In the genomic region with DNA sequence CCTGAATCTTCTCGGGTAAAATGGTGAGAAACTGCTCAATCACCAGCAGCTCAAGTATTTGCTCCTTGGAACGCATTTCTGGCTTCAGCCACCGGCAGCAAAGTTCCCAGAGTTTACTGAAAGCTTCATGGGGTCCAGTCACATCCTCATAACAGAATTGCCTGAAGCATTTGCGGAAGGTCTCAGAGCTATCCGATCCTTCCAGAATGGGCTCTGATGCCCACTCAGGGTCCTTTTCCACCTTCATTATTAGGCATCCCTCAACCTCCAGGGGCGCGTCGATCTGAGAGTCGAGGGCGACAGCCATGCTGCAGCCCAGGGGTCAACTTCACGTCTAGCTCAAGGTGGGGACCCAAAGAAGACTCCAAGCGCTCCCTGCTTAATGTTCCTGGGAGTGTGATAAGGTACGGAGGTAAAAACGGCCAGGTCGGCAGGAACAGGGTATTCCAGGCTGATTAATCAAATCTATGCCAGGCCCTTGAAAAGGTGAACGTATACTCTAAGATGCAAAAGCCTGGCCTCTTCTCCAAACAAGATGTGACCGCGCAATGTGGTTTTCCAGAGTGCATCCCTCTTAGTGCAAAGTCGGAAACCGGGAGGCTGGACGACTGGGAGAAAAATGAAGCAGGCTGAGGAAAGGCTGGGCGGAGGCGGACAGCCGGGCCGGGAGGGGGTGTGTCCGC, we compare ENCODE assay signal across 8 cellular contexts. TPM values are rescaled to one million over a fixed set of nuclear protein-coding genes. Genes with fewer than 3 reads are reported as not detected.
DNase-seq lines count a peak whose midpoint lies in the region; ATAC-seq, FAIRE-seq and TF ChIP-seq lines count a peak whose summit lies in the region.

No MANE protein-coding gene starts in this region.

- H3K27me3 ChIP-seq in DOHH2 (ENCODE audit: control insufficient read depth, low read length) (no peaks in the 10 kb centered on the region), stomach smooth muscle (ENCODE audit: control insufficient read depth in 1 of 2, insufficient read depth in 2 of 2, low read length in 2 of 2) (no peaks in the 10 kb centered on the region)

- H3K9ac ChIP-seq in kidney (ENCODE audit: low read length in 2 of 2) (peak overlapping the region in 1 of 2 donors; percentile 84), stomach smooth muscle (ENCODE audit: low read length in 2 of 2) (peak overlapping the region; percentile 85 to 90)

- in situ Hi-C loops in astrocyte of the cerebellum (cut with HindIII; ENCODE audit: low sequenced_read_pairs): no loop called here

- H3K9me2 ChIP-seq in DOHH2 (replicated peaks; ENCODE audit: control insufficient read depth, low read length): no peaks in the 10 kb centered on the region

- H4K20me1 ChIP-seq in DOHH2 (ENCODE audit: control insufficient read depth, insufficient read depth, low read depth, low read length): peaks cover 6% of the 10 kb centered on the region; the same call in 1 of the 2 replicates

- FAIRE-seq in kidney (lab: Jason Lieb, UNC): no peak

- intact Hi-C loops in kidney (cut with DNase I): no loop called here

- H3K9me3 ChIP-seq in DOHH2 (ENCODE audit: control insufficient read depth, insufficient read depth, low read length): no peaks in the 10 kb centered on the region
- H3K9me3 ChIP-seq in kidney (ENCODE audit: control insufficient read depth in 1 of 2, low read length in 2 of 2): no peaks in the 10 kb centered on the region
- H3K9me3 ChIP-seq in stomach smooth muscle (ENCODE audit: control insufficient read depth in 2 of 2, low read length in 2 of 2): no peaks in the 10 kb centered on the region

- TF ChIP-seq CTCF in DOHH2 (IDR thresholded peaks at IDR 0.05; ENCODE audit: low read depth, low read length, poor library complexity, severe bottlenecking) (no peak), astrocyte of the cerebellum (IDR thresholded peaks at IDR 0.05; ENCODE audit: low read depth, low read length, missing control alignments) (no peak), kidney (IDR thresholded peaks at IDR 0.05; ENCODE audit: borderline replicate concordance, extremely low read depth, insufficient read depth) (peak; percentile 0)

- H3K4me3 ChIP-seq in DOHH2 (ENCODE audit: low read length) (peak overlapping the region; percentile 89), astrocyte of the cerebellum (ENCODE audit: low read depth, low read length) (peak overlapping the region; percentile 81), kidney (ENCODE audit: low read length in 2 of 2) (peak overlapping the region; percentile 72 to 92), stomach smooth muscle (ENCODE audit: low read length in 2 of 2) (peak overlapping the region; percentile 84 to 88)

- no peaks in the 10 kb centered on the region for H3F3A ChIP-seq in DOHH2 (ENCODE audit: control insufficient read depth, insufficient read depth)

- H3K4me1 ChIP-seq in DOHH2 (ENCODE audit: control insufficient read depth, low read length) (peaks cover 35% of the 10 kb centered on the region), kidney (ENCODE audit: control insufficient read depth in 1 of 2, insufficient read depth in 1 of 2, low read depth in 1 of 2, low read length in 2 of 2) (peaks cover 8 to 14% of the 10 kb centered on the region in 2 donors), stomach smooth muscle (ENCODE audit: control insufficient read depth, insufficient read depth, low read length) (peaks cover 24% of the 10 kb centered on the region)

- peak; percentile 77 for DNase-seq in NCI-H146 treated with DMSO at 0.1 percent for 48 hours (lab: John Stamatoyannopoulos, UW; ENCODE audit: unreplicated experiment)
- DNase-seq in astrocyte of the cerebellum (ENCODE audit: low read depth): no peak
- no peak for DNase-seq in kidney
- no peak for DNase-seq in hippocampal formation (lab: John Stamatoyannopoulos, UW)

- H3K27ac ChIP-seq in DOHH2 (ENCODE audit: low read depth, low read length) (peak overlapping the region; percentile 83), kidney (ENCODE audit: low read depth in 2 of 2, low read length in 2 of 2) (peak overlapping the region in 1 of 2 donors; percentile 92), stomach smooth muscle (ENCODE audit: low read length) (peak overlapping the region; percentile 90)

- ATAC-seq in GM21528 (IDR thresholded peaks at IDR 0.05; ENCODE audit: low FRiP score, unreplicated experiment) (peak; percentile 10), HG02571 (IDR thresholded peaks at IDR 0.05; ENCODE audit: unreplicated experiment) (no peak)

- H3K4me2 ChIP-seq in DOHH2 (ENCODE audit: low read length): peak overlapping the region; percentile 83

- H3K79me2 ChIP-seq in DOHH2 (ENCODE audit: control insufficient read depth, low read length): peaks cover 57% of the 10 kb centered on the region

- H3K36me3 ChIP-seq in DOHH2 (ENCODE audit: control insufficient read depth, low read length): peaks cover 51% of the 10 kb centered on the region
- H3K36me3 ChIP-seq in kidney (ENCODE audit: control insufficient read depth in 1 of 2, insufficient read depth in 2 of 2, low read length in 2 of 2): peaks cover 4 to 13% of the 10 kb centered on the region in 2 donors
- peaks cover 6 to 20% of the 10 kb centered on the region in 2 donors for H3K36me3 ChIP-seq in stomach smooth muscle (ENCODE audit: control insufficient read depth in 2 of 2, insufficient read depth in 2 of 2, low read length in 2 of 2)

RNA-seq across cellular contexts. Expression of a gene that starts 0.7 kb away (rescaled TPM):
- 6.1 TPM for total RNA-seq in kidney
- 1.3 TPM for polyA plus RNA-seq in kidney (ENCODE audit: insufficient read depth, low read depth, low replicate concordance)

RNA-seq across cellular contexts. Expression of a gene that starts 40.2 kb away (rescaled TPM):
- total RNA-seq in kidney: not detected
- polyA plus RNA-seq in kidney (ENCODE audit: insufficient read depth, low read depth, low replicate concordance): not detected
